In genomic region chr12:96811083-96811482, GRCh38 we compare ENCODE assay signal across 1 cellular context.
TF ChIP-seq lines count a peak whose summit lies in the region.

No MANE protein-coding gene starts in this region.

TF ChIP-seq in SK-N-SH treated with all-trans-retinoic acid at 6 μM for 48 hours, 23 proteins besides CTCF, POLR2A, EP300 and RAD21 (continued from another document):
- no peak for TF ChIP-seq OSR1 (CRISPR knock-in tag; IDR thresholded peaks at IDR 0.05)
- TF ChIP-seq CSDC2 (CRISPR knock-in tag; IDR thresholded peaks at IDR 0.05) = no peak
- TF ChIP-seq ARNTL (CRISPR knock-in tag; IDR thresholded peaks at IDR 0.05; ENCODE audit: borderline replicate concordance, low read depth) = no peak
- TF ChIP-seq ZC3H10 (CRISPR knock-in tag; IDR thresholded peaks at IDR 0.05) = no peak
- no peak for TF ChIP-seq CREB5 (CRISPR knock-in tag; IDR thresholded peaks at IDR 0.05; ENCODE audit: low read depth)
- TF ChIP-seq ESRRG (CRISPR knock-in tag; IDR thresholded peaks at IDR 0.05) = no peak
- TF ChIP-seq PPARA (CRISPR knock-in tag; IDR thresholded peaks at IDR 0.05; ENCODE audit: borderline replicate concordance) = no peak
- no peak for TF ChIP-seq ISL1 (CRISPR knock-in tag; IDR thresholded peaks at IDR 0.05)
